Comparison of ENCODE assay signal across 19 cellular contexts in the genomic region with DNA sequence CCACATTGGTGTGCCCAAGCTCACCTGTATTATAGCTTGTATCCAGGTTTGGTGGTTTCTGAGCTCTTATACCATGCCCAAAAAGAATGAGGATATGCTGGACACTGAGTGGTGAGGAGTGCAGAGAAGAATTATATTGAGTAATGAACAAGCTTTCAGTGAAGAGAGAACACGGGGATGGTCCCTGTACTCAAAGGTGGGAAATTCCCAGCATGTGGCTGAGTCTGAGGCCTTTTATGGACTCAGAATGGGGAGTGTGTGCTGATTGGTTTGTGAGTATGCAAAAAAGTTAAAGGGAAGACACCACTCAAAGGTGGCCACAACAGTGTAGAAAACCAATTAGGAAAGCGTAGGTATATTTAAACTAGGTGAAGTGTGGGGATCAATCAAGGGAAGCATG.
DNase-seq lines count a peak whose midpoint lies in the region; ATAC-seq, FAIRE-seq and TF ChIP-seq lines count a peak whose summit lies in the region.
"Had no signal": no experiment of that assay in that cellular context is flagged by ENCODE, and none has a peak within 500 bp of the region (broad histone marks: within the 10 kb centered on the region; RNA-seq: fewer than 3 reads in every experiment).

No MANE protein-coding gene starts in this region.

- H3K23ac ChIP-seq in H9 (ENCODE audit: insufficient read length, low read depth, low read length), result no peak overlapping the region

- in situ Hi-C loops in GM12878 (cut with MboI), result no loop called here

- H3K27me3 ChIP-seq in H9 (ENCODE audit: insufficient read depth, low read length) (no peaks in the 10 kb centered on the region), Karpas-422 (ENCODE audit: low read length) (no peaks in the 10 kb centered on the region), GM12878 (replicated peaks in 1 of 2; ENCODE audit: control insufficient read depth in 2 of 2, insufficient read depth in 2 of 2, low read length in 1 of 2) (no peaks in the 10 kb centered on the region), testis (no peaks in the 10 kb centered on the region)

- no peaks in the 10 kb centered on the region for H3K9me3 Mint-ChIP-seq in H9
- peaks cover under 1% of the 10 kb centered on the region for H3K9me3 Mint-ChIP-seq in activated CD8-positive, alpha-beta T cell treated with anti-CD3 and anti-CD28 coated beads for 36 hours

- peak overlapping the region in 2 of 3 experiments; percentile 15 to 71; a peak in 1 of 7 replicates for H3K27ac Mint-ChIP-seq in H9
- H3K27ac Mint-ChIP-seq in activated CD8-positive, alpha-beta T cell treated with anti-CD3 and anti-CD28 coated beads for 36 hours, result no peak overlapping the region
- H3K27ac Mint-ChIP-seq: CD4-positive, alpha-beta memory T cell had no signal

- no peak overlapping the region for H3K27ac ChIP-seq in H9 (ENCODE audit: insufficient read length, low read depth, low read length)
- no peak overlapping the region for H3K27ac ChIP-seq in Karpas-422 (ENCODE audit: low read length)
- H3K27ac ChIP-seq in GM12878 (ENCODE audit: control insufficient read depth, insufficient read depth), result no peak overlapping the region
- no peak overlapping the region for H3K27ac ChIP-seq in testis

- no TSS peak for BruUV-seq in GM12878 (replicated peaks; lab: Mats Ljungman, UMichigan)

- no peaks in the 10 kb centered on the region for H3K9me2 ChIP-seq in Karpas-422 (replicated peaks; ENCODE audit: insufficient read depth, low read length)

- FAIRE-seq in GM12878 (lab: Jason Lieb, UNC), result no peak
- FAIRE-seq: GM12892, H54 had no signal

- H2BK12ac ChIP-seq in H9 (ENCODE audit: insufficient read length, low read depth, low read length), result no peak overlapping the region

- POLR2A ChIA-PET in GM12878 (lab: Charles Lee), result interaction anchor here (0.6 to 0.7 kb wide), 2 partner anchors 102 to 549 kb away, joined by 5 to 7 read pairs; no protein-coding TSS in a partner anchor
- POLR2A ChIA-PET in activated CD8-positive, alpha-beta T cell treated with anti-CD3 and anti-CD28 coated beads for 36 hours (lab: Charles Lee), result interaction anchor here (0.6 kb wide), 1 partner anchor 510 kb away, joined by 3 read pairs; no protein-coding TSS in a partner anchor

- H3K4me3 ChIP-seq in Karpas-422 (ENCODE audit: low read length) (no peak overlapping the region), GM12878 (no peak overlapping the region), testis (no peak overlapping the region)

- SMC1A ChIA-PET in GM12878 (lab: Charles Lee; ENCODE audit: uncharacterized antibody, unreplicated experiment), result interaction anchor here (0.7 to 1.5 kb wide), 5 partner anchors 11 to 22 kb away, joined by 3 to 5 read pairs (median 3); no protein-coding TSS in a partner anchor

- TF ChIP-seq RAD21 in GM12878 (IDR thresholded peaks at IDR 0.05; ENCODE audit: insufficient read depth, low read depth, low read length), result no peak

- TF ChIP-seq POLR2A in GM12878 (IDR thresholded peaks at IDR 0.05; ENCODE audit: low read depth, low read length), result no peak
- no peak for TF ChIP-seq POLR2A in testis (IDR thresholded peaks at IDR 0.05)

- H3K56ac ChIP-seq in H9 (ENCODE audit: insufficient read length, low read depth, low read length), result no peak overlapping the region

- CTCF ChIA-PET in GM12878 (lab: Yijun Ruan, JAX), result no interaction called here
- CTCF ChIA-PET in activated CD8-positive, alpha-beta T cell treated with anti-CD3 and anti-CD28 coated beads for 36 hours (lab: Charles Lee), result interaction anchor here (0.9 kb wide), 1 partner anchor 9 kb away, joined by 3 read pairs; no protein-coding TSS in a partner anchor

- WGBS in H9 (ENCODE audit: extremely low coverage, insufficient read length, low lambda C conversion rate), result no CpG with 5 or more reads among the region's 2 CpGs
- WGBS in GM12878 (ENCODE audit: insufficient coverage, insufficient replicate concordance, low lambda C conversion rate, missing lambda C conversion rate), result 0% methylated on average over 2 of the region's 2 CpGs
- WGBS in testis, 2 donors, result 77 to 87% methylated on average over 2 of the region's 2 CpGs

- H3K4me1 Mint-ChIP-seq in H9, result 0 out of 4 replicates have a peak, but pooled peaks cover 0 to 2% of the 10 kb centered on the region in 2 experiments
- no peaks in the 10 kb centered on the region for H3K4me1 Mint-ChIP-seq in activated CD8-positive, alpha-beta T cell treated with anti-CD3 and anti-CD28 coated beads for 36 hours (ENCODE audit: low read depth)
- H3K4me1 Mint-ChIP-seq: CD4-positive, alpha-beta memory T cell had no signal

- H4K8ac ChIP-seq in H9 (replicated peaks; ENCODE audit: insufficient read length, low read depth, low read length), result no peak overlapping the region

- H3K4me3 Mint-ChIP-seq in H9, result no peak overlapping the region
- H3K4me3 Mint-ChIP-seq in activated CD8-positive, alpha-beta T cell treated with anti-CD3 and anti-CD28 coated beads for 36 hours, result no peak overlapping the region
- H3K4me3 Mint-ChIP-seq: CD4-positive, alpha-beta memory T cell had no signal

- H3K36me3 ChIP-seq in Karpas-422 (ENCODE audit: insufficient read depth, low read length) (no peaks in the 10 kb centered on the region), GM12878 (ENCODE audit: control insufficient read depth in 2 of 2, insufficient read depth in 2 of 2, low read length in 1 of 2) (no peaks in the 10 kb centered on the region), testis (ENCODE audit: low read depth, missing control alignments) (no peaks in the 10 kb centered on the region)

- H4K91ac ChIP-seq in H9 (ENCODE audit: insufficient read length, low read depth, low read length), result no peak overlapping the region

- no peak overlapping the region for H3K4me2 ChIP-seq in H9 (ENCODE audit: insufficient read depth, insufficient read length, low read length)
- no peak overlapping the region for H3K4me2 ChIP-seq in Karpas-422 (ENCODE audit: low read depth, low read length, poor library complexity, severe bottlenecking)
- no peak overlapping the region for H3K4me2 ChIP-seq in GM12878 (ENCODE audit: control insufficient read depth, insufficient read depth)

- H3K4ac ChIP-seq in H9 (ENCODE audit: low read depth, low read length), result no peak overlapping the region

- no peak overlapping the region for H2BK20ac ChIP-seq in H9 (ENCODE audit: low read depth, low read length, poor library complexity, severe bottlenecking)

- no peak overlapping the region for H3T11ph ChIP-seq in H9 (ENCODE audit: low read length)

- DNase-seq in H9 (no peak), Karpas-422 (no peak), GM12878 (ENCODE audit: low read depth, low spot score) (no peak), kidney tubule cell (ENCODE audit: low spot score) (peak; percentile 13), glomerular visceral epithelial cell (ENCODE audit: extremely low spot score) (no peak), testis (no peak)
- no peak for DNase-seq in activated CD8-positive, alpha-beta T cell treated with anti-CD3 and anti-CD28 coated beads for 36 hours
- DNase-seq: C1 segment of cervical spinal cord; Calu3; CD4-positive, alpha-beta memory T cell; COR-L47; DMS53; DMS79 treated with DMSO at 0.1 percent for 48 hours; GF-D8; GOT3; HCEC 1CT had no signal

- H2BK15ac ChIP-seq in H9 (ENCODE audit: low read depth, low read length), result no peak overlapping the region

- TF ChIP-seq CTCF in H9 (conservative IDR thresholded peaks at IDR 0.05) (no peak), GM12878 (IDR thresholded peaks at IDR 0.05 in 2 of 3, conservative IDR thresholded peaks at IDR 0.05 in 1 of 3; ENCODE audit: control insufficient read depth in 2 of 3, extremely low read depth in 1 of 3, insufficient read depth in 1 of 3, low read depth in 3 of 3, low read length in 3 of 3) (no peak), testis (IDR thresholded peaks at IDR 0.05) (no peak)
- TF ChIP-seq CTCF in activated CD8-positive, alpha-beta T cell treated with anti-CD3 and anti-CD28 coated beads for 36 hours (IDR thresholded peaks at IDR 0.05), result no peak

- no peak overlapping the region for H2BK120ac ChIP-seq in H9 (ENCODE audit: low read depth, low read length, poor library complexity, severe bottlenecking)

- no peak overlapping the region for H2BK5ac ChIP-seq in H9 (ENCODE audit: insufficient read length, low read length)

- H4K20me1 ChIP-seq in H9 (ENCODE audit: control insufficient read depth, insufficient read depth, insufficient read length), result no peaks in the 10 kb centered on the region
- H4K20me1 ChIP-seq in Karpas-422 (ENCODE audit: insufficient read depth, low read depth, low read length), result no peaks in the 10 kb centered on the region
- no peaks in the 10 kb centered on the region for H4K20me1 ChIP-seq in GM12878 (ENCODE audit: control insufficient read depth, insufficient read depth)

- ATAC-seq in GM12878 (peak; percentile 86), GM21737 (IDR thresholded peaks at IDR 0.05; ENCODE audit: unreplicated experiment) (no peak)
- no peak for ATAC-seq in activated CD8-positive, alpha-beta T cell treated with anti-CD3 and anti-CD28 coated beads for 36 hours

- RAD21 ChIA-PET in GM12878 (lab: Charles Lee; ENCODE audit: unreplicated experiment), result interaction anchor here (1.4 to 1.5 kb wide), 2 partner anchors 8 to 22 kb away, joined by 6 to 7 read pairs; no protein-coding TSS in a partner anchor

- TF ChIP-seq EP300 in GM12878 (IDR thresholded peaks at IDR 0.05; ENCODE audit: borderline replicate concordance in 1 of 2, control insufficient read depth in 1 of 2, low read depth in 2 of 2, low read length in 2 of 2), result no peak

- H3K4me1 ChIP-seq in H9 (ENCODE audit: insufficient read depth, low read length) (no peaks in the 10 kb centered on the region), Karpas-422 (ENCODE audit: low read length) (peaks cover 2% of the 10 kb centered on the region; the same call in 1 of the 2 replicates), GM12878 (ENCODE audit: control insufficient read depth, insufficient read depth, low read length) (no peaks in the 10 kb centered on the region), testis (no peaks in the 10 kb centered on the region)

- H4K5ac ChIP-seq in H9 (ENCODE audit: insufficient read length, low read depth, low read length), result no peak overlapping the region

- no peak overlapping the region for H2AFZ ChIP-seq in H9 (ENCODE audit: low read length)
- H2AFZ ChIP-seq in Karpas-422 (ENCODE audit: low read length), result peak overlapping the region; percentile 44
- no peak overlapping the region for H2AFZ ChIP-seq in GM12878 (ENCODE audit: control insufficient read depth, low read depth, low read length)

- H3K27me3 Mint-ChIP-seq in H9 (ENCODE audit: low read depth), result no peaks in the 10 kb centered on the region
- H3K27me3 Mint-ChIP-seq in activated CD8-positive, alpha-beta T cell treated with anti-CD3 and anti-CD28 coated beads for 36 hours, result no peaks in the 10 kb centered on the region
- H3K27me3 Mint-ChIP-seq: CD4-positive, alpha-beta memory T cell had no signal

- no peaks in the 10 kb centered on the region for H3K79me1 ChIP-seq in H9 (ENCODE audit: insufficient read depth, low read depth, low read length, poor library complexity, severe bottlenecking)

- H3K9ac ChIP-seq in H9 (ENCODE audit: extremely low read depth, insufficient read length, low read length) (no peak overlapping the region), Karpas-422 (ENCODE audit: low read length) (no peak overlapping the region), GM12878 (ENCODE audit: control insufficient read depth, insufficient read depth, low read length) (no peak overlapping the region)

- no peaks in the 10 kb centered on the region for H3K9me3 ChIP-seq in H9 (ENCODE audit: control insufficient read depth, low read depth, low read length)
- H3K9me3 ChIP-seq in Karpas-422 (ENCODE audit: low read length), result no peaks in the 10 kb centered on the region
- no peaks in the 10 kb centered on the region for H3K9me3 ChIP-seq in GM12878 (replicated peaks; ENCODE audit: control insufficient read depth, insufficient read depth, low read length)
- H3K9me3 ChIP-seq in testis, result no peaks in the 10 kb centered on the region

- no peaks in the 10 kb centered on the region; a peak in 1 of 7 replicates for H3K36me3 Mint-ChIP-seq in H9 (ENCODE audit: insufficient read depth in 1 of 3, low read depth in 3 of 3)
- H3K36me3 Mint-ChIP-seq in activated CD8-positive, alpha-beta T cell treated with anti-CD3 and anti-CD28 coated beads for 36 hours (ENCODE audit: low read depth), result no peaks in the 10 kb centered on the region
- H3K36me3 Mint-ChIP-seq: CD4-positive, alpha-beta memory T cell had no signal

- H2AK5ac ChIP-seq in H9 (ENCODE audit: insufficient read length, low read length), result no peak overlapping the region

- H3K23me2 ChIP-seq in H9 (ENCODE audit: insufficient read length, low read depth, low read length, poor library complexity, severe bottlenecking), result no peaks in the 10 kb centered on the region

- intact Hi-C loops in GM12878 (cut with micrococcal nuclease; ENCODE audit: unreplicated experiment), result no loop called here
- intact Hi-C loops in activated CD8-positive, alpha-beta T cell treated with anti-CD3 and anti-CD28 coated beads for 36 hours (cut with micrococcal nuclease), result no loop called here
- intact Hi-C loops in testis (cut with DNase I; ENCODE audit: low total_unique reads), result no loop called here

- H3K18ac ChIP-seq in H9 (ENCODE audit: insufficient read length, low read depth, low read length), result no peak overlapping the region

- H3K79me2 ChIP-seq in H9 (ENCODE audit: insufficient read depth, low read length), result no peaks in the 10 kb centered on the region
- no peaks in the 10 kb centered on the region for H3K79me2 ChIP-seq in Karpas-422 (ENCODE audit: low read length)
- no peaks in the 10 kb centered on the region for H3K79me2 ChIP-seq in GM12878 (ENCODE audit: control insufficient read depth, insufficient read depth, low read length)

- H3K14ac ChIP-seq in H9 (ENCODE audit: insufficient read depth, low read length), result no peak overlapping the region; the same call in 1 of the 2 replicates
